Comparison of ENCODE assay signal across 9 cellular contexts in genomic region chr15:25775317-25775912, GRCh38.
DNase-seq lines count a peak whose midpoint lies in the region; ATAC-seq, FAIRE-seq and TF ChIP-seq lines count a peak whose summit lies in the region.
"Had no signal": no experiment of that assay in that cellular context is flagged by ENCODE, and none has a peak within 500 bp of the region (broad histone marks: within the 10 kb centered on the region; RNA-seq: fewer than 3 reads in every experiment).

No MANE protein-coding gene starts in this region.

- H3K9ac ChIP-seq in GM12878 (ENCODE audit: control insufficient read depth, insufficient read depth, low read length) = no peak overlapping the region

- RAD21 ChIA-PET in GM12878 (lab: Charles Lee; ENCODE audit: unreplicated experiment) = interaction anchor here (1.2 kb wide), 1 partner anchor 18 kb away, joined by 3 read pairs; no protein-coding TSS in a partner anchor

- no peaks in the 10 kb centered on the region for H4K20me1 ChIP-seq in GM12878 (ENCODE audit: control insufficient read depth, insufficient read depth)

- TF ChIP-seq RAD21 in GM12878 (IDR thresholded peaks at IDR 0.05; ENCODE audit: insufficient read depth, low read depth, low read length) = no peak

- H3K79me2 ChIP-seq in GM12878 (ENCODE audit: control insufficient read depth, insufficient read depth, low read length) = no peaks in the 10 kb centered on the region

- H3K4me2 ChIP-seq in GM12878 (ENCODE audit: control insufficient read depth, insufficient read depth) = no peak overlapping the region

- no peak overlapping the region for H3K4me3 ChIP-seq in GM12878
- no peak overlapping the region for H3K4me3 ChIP-seq in mucosa of descending colon

- H3K4me1 ChIP-seq in GM12878 (ENCODE audit: control insufficient read depth, insufficient read depth, low read length) = no peaks in the 10 kb centered on the region
- H3K4me1 ChIP-seq in mucosa of descending colon (ENCODE audit: low read depth) = no peaks in the 10 kb centered on the region

- TF ChIP-seq EP300 in GM12878 (IDR thresholded peaks at IDR 0.05; ENCODE audit: borderline replicate concordance in 1 of 2, control insufficient read depth in 1 of 2, low read depth in 2 of 2, low read length in 2 of 2) = peak; percentile 76 to 78; a peak in 3 of 4 replicates

- H3K27me3 ChIP-seq in GM12878 (replicated peaks in 1 of 2; ENCODE audit: control insufficient read depth in 2 of 2, insufficient read depth in 2 of 2, low read length in 1 of 2) = no peaks in the 10 kb centered on the region

- in situ Hi-C loops in GM12878 (cut with MboI) = no loop called here

- 9% methylated on average over 13 of the region's 13 CpGs for WGBS in GM12878 (ENCODE audit: insufficient coverage, insufficient replicate concordance, low lambda C conversion rate, missing lambda C conversion rate)

- intact Hi-C loops in GM12878 (cut with micrococcal nuclease; ENCODE audit: unreplicated experiment) (loop anchor here (2.0 kb wide), 1 partner anchor 15 kb away; no protein-coding TSS in a partner anchor), mucosa of descending colon (cut with DNase I, micrococcal nuclease) (no loop called here)

- peak; percentile 54 for FAIRE-seq in GM12878 (lab: Jason Lieb, UNC)
- FAIRE-seq: colon had no signal

- TF ChIP-seq POLR2A in GM12878 (IDR thresholded peaks at IDR 0.05; ENCODE audit: low read depth, low read length) = no peak

- H3K36me3 ChIP-seq in GM12878 (ENCODE audit: control insufficient read depth in 2 of 2, insufficient read depth in 2 of 2, low read length in 1 of 2) = no peaks in the 10 kb centered on the region
- no peaks in the 10 kb centered on the region for H3K36me3 ChIP-seq in mucosa of descending colon (ENCODE audit: low read depth)

- H2AFZ ChIP-seq in GM12878 (ENCODE audit: control insufficient read depth, low read depth, low read length) = no peak overlapping the region

- no peak for TF ChIP-seq CTCF in GM12878 (IDR thresholded peaks at IDR 0.05 in 2 of 3, conservative IDR thresholded peaks at IDR 0.05 in 1 of 3; ENCODE audit: control insufficient read depth in 2 of 3, extremely low read depth in 1 of 3, insufficient read depth in 1 of 3, low read depth in 3 of 3, low read length in 3 of 3)
- TF ChIP-seq CTCF in mucosa of descending colon (IDR thresholded peaks at IDR 0.05) = no peak

- no peak overlapping the region for H3K27ac ChIP-seq in GM12878 (ENCODE audit: control insufficient read depth, insufficient read depth)

- CTCF ChIA-PET in GM12878 (lab: Yijun Ruan, JAX) = interaction anchor here (1.3 kb wide), 1 partner anchor 8 kb away, joined by 4 read pairs; no protein-coding TSS in a partner anchor

- H3K9me3 ChIP-seq in GM12878 (replicated peaks; ENCODE audit: control insufficient read depth, insufficient read depth, low read length) (no peaks in the 10 kb centered on the region; the same call in 2 of the 3 replicates), mucosa of descending colon (peaks cover 6% of the 10 kb centered on the region)

- BruUV-seq in GM12878 (replicated peaks; lab: Mats Ljungman, UMichigan) = no TSS peak

- POLR2A ChIA-PET in GM12878 (lab: Charles Lee) = no interaction called here

- SMC1A ChIA-PET in GM12878 (lab: Charles Lee; ENCODE audit: uncharacterized antibody, unreplicated experiment) = no interaction called here

- peak; percentile 85 for ATAC-seq in GM18502 (IDR thresholded peaks at IDR 0.05; ENCODE audit: poor library complexity, unreplicated experiment)
- ATAC-seq in HG02870 (IDR thresholded peaks at IDR 0.05; ENCODE audit: unreplicated experiment) = peak; percentile 78
- ATAC-seq in GM12878 = peak; percentile 96
- peak; percentile 82 for ATAC-seq in mucosa of descending colon

- DNase-seq in GM12878 (ENCODE audit: low read depth, low spot score) (peak; percentile 40), mucosa of descending colon (peak in 2 of 3 donors; percentile 41 to 55), NCI-H446 treated with DMSO at 0.1 percent for 48 hours (lab: John Stamatoyannopoulos, UW) (no peak), pons (ENCODE audit: low spot score) (no peak), NCI-H446 (lab: John Stamatoyannopoulos, UW) (no peak)
- no peak for DNase-seq in activated naive CD4-positive, alpha-beta T cell treated with Interleukin-2 at 50 U/mL for 16 hours

TF ChIP-seq in GM12878, 131 proteins besides CTCF, POLR2A, EP300 and RAD21 (continues in another document):
- TF ChIP-seq, protein P1, sequence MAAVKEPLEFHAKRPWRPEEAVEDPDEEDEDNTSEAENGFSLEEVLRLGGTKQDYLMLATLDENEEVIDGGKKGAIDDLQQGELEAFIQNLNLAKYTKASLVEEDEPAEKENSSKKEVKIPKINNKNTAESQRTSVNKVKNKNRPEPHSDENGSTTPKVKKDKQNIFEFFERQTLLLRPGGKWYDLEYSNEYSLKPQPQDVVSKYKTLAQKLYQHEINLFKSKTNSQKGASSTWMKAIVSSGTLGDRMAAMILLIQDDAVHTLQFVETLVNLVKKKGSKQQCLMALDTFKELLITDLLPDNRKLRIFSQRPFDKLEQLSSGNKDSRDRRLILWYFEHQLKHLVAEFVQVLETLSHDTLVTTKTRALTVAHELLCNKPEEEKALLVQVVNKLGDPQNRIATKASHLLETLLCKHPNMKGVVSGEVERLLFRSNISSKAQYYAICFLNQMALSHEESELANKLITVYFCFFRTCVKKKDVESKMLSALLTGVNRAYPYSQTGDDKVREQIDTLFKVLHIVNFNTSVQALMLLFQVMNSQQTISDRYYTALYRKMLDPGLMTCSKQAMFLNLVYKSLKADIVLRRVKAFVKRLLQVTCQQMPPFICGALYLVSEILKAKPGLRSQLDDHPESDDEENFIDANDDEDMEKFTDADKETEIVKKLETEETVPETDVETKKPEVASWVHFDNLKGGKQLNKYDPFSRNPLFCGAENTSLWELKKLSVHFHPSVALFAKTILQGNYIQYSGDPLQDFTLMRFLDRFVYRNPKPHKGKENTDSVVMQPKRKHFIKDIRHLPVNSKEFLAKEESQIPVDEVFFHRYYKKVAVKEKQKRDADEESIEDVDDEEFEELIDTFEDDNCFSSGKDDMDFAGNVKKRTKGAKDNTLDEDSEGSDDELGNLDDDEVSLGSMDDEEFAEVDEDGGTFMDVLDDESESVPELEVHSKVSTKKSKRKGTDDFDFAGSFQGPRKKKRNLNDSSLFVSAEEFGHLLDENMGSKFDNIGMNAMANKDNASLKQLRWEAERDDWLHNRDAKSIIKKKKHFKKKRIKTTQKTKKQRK (IDR thresholded peaks at IDR 0.05; ENCODE audit: low read depth, low read length) = no peak
- TF ChIP-seq BCLAF1 (IDR thresholded peaks at IDR 0.05) = no peak
- no peak; the same call in 1 of the 2 replicates for TF ChIP-seq JUND (IDR thresholded peaks at IDR 0.05; ENCODE audit: low read depth, low read length)
- TF ChIP-seq BACH1 (IDR thresholded peaks at IDR 0.05; ENCODE audit: borderline replicate concordance) = peak; percentile 27; the same call in 1 of the 2 replicates
- no peak for TF ChIP-seq MYC (IDR thresholded peaks at IDR 0.05; ENCODE audit: insufficient read depth, insufficient read length, insufficient replicate concordance, low read length, severe bottlenecking)
- TF ChIP-seq ATF7 (IDR thresholded peaks at IDR 0.05; ENCODE audit: low read depth) = no peak
- TF ChIP-seq RELB (IDR thresholded peaks at IDR 0.05; ENCODE audit: low read depth) = peak; percentile 38; the same call in 1 of the 2 replicates

Comparison
In these comparisons a context has a peak if more than half of its experiments do, and no peak if none do; other contexts are left out.
1. DNase-seq: peak in GM12878 (single experiment) and mucosa of descending colon (2 of 3); none in NCI-H446 treated with DMSO at 0.1 percent for 48 hours (single experiment), pons (single experiment), activated naive CD4-positive, alpha-beta T cell treated with Interleukin-2 at 50 U/mL for 16 hours (single experiment) and NCI-H446 (0 of 2).
2. Peak in every context shown above with its lines, with median percentiles within 50 percentile points of each other: ATAC-seq.